Comparison of ENCODE assay signal across 1 cellular context in genomic region chr10:38143587-38143986, GRCh38.
A peak's percentile ranks its signal among the peaks of the same experiment; 100 is the strongest.
TF ChIP-seq lines count a peak whose summit lies in the region.

No MANE protein-coding gene starts in this region.

TF ChIP-seq in HepG2, 621 proteins besides CTCF, POLR2A, EP300 and RAD21 (continued from another document):
- TF ChIP-seq, protein P1, sequence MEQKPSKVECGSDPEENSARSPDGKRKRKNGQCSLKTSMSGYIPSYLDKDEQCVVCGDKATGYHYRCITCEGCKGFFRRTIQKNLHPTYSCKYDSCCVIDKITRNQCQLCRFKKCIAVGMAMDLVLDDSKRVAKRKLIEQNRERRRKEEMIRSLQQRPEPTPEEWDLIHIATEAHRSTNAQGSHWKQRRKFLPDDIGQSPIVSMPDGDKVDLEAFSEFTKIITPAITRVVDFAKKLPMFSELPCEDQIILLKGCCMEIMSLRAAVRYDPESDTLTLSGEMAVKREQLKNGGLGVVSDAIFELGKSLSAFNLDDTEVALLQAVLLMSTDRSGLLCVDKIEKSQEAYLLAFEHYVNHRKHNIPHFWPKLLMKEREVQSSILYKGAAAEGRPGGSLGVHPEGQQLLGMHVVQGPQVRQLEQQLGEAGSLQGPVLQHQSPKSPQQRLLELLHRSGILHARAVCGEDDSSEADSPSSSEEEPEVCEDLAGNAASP (CRISPR knock-in tag; IDR thresholded peaks at IDR 0.05; ENCODE audit: borderline replicate concordance): peak; percentile 88; the same call in 1 of the 2 replicates
- peak; percentile 66; the same call in 1 of the 2 replicates for TF ChIP-seq POGZ (CRISPR knock-in tag; IDR thresholded peaks at IDR 0.05)
